In genomic region chr10:96637709-96638108, GRCh38 we compare ENCODE assay signal across 22 cellular contexts.
"Had no signal": no experiment of that assay in that cellular context is flagged by ENCODE, and none has a peak within 500 bp of the region (broad histone marks: within the 10 kb centered on the region; RNA-seq: fewer than 3 reads in every experiment).

No MANE protein-coding gene starts in this region.

- H3K4me3 Mint-ChIP-seq: activated CD4-positive, alpha-beta memory T cell treated with anti-CD3 and anti-CD28 coated beads for 36 hours; activated CD4-positive, alpha-beta T cell treated with anti-CD3 and anti-CD28 coated beads, Interleukin-2, amount 10 ng/mL, durations not matched to agents 7 days and 5 days; activated T-cell treated with anti-CD3 and anti-CD28 coated beads, Interleukin-2, amount 50 U/mL, for 4 hours; brain; central memory CD8-positive, alpha-beta T cell had no signal

- H3K9me3 Mint-ChIP-seq: activated CD4-positive, alpha-beta memory T cell treated with anti-CD3 and anti-CD28 coated beads for 36 hours; activated CD4-positive, alpha-beta T cell treated with anti-CD3 and anti-CD28 coated beads, Interleukin-2, amount 10 ng/mL, durations not matched to agents 7 days and 5 days; activated naive CD4-positive, alpha-beta T cell treated with anti-CD3 and anti-CD28 coated beads, Interleukin-2, amount 50 U/mL, for 72 hours; activated T-cell treated with anti-CD3 and anti-CD28 coated beads, Interleukin-2, amount 50 U/mL, for 4 hours; central memory CD8-positive, alpha-beta T cell had no signal

- H3K27ac Mint-ChIP-seq: activated CD4-positive, alpha-beta memory T cell treated with anti-CD3 and anti-CD28 coated beads for 36 hours; activated CD4-positive, alpha-beta T cell treated with anti-CD3 and anti-CD28 coated beads, Interleukin-2, amount 10 ng/mL, durations not matched to agents 7 days and 5 days had no signal

- DNase-seq: activated CD4-positive, alpha-beta memory T cell treated with anti-CD3 and anti-CD28 coated beads for 36 hours; activated CD4-positive, alpha-beta T cell treated with anti-CD3 and anti-CD28 coated beads, Interleukin-2, amount 10 ng/mL, durations not matched to agents 7 days and 5 days; activated CD4-positive, CD25-positive, alpha-beta regulatory T cell; activated CD8-positive, alpha-beta memory T cell treated with anti-CD3 and anti-CD28 coated beads for 24 hours; activated effector memory CD4-positive, alpha-beta T cell treated with anti-CD3 and anti-CD28 coated beads, Interleukin-2, amount 50 U/mL, for 16 hours; activated naive CD4-positive, alpha-beta T cell treated with Interleukin-2 at 50 U/mL for 16 hours; activated T-cell treated with anti-CD3 and anti-CD28 coated beads, Interleukin-2, amount 50 U/mL, for 4 hours; amygdala; Kasumi-1; NCI-H1105 treated with DMSO at 0.1 percent for 48 hours; NCI-H1436 treated with DMSO at 0.1 percent for 48 hours; NCI-H187 treated with DMSO at 0.1 percent for 48 hours; NCI-H2081 treated with DMSO at 0.1 percent for 48 hours; NCI-H446 treated with DMSO at 0.1 percent for 48 hours; NCI-H526; NCI-H82; SIG-M5; T-helper 2 cell; T1000 had no signal

- H3K36me3 Mint-ChIP-seq: activated CD4-positive, alpha-beta memory T cell treated with anti-CD3 and anti-CD28 coated beads for 36 hours; activated naive CD4-positive, alpha-beta T cell treated with anti-CD3 and anti-CD28 coated beads, Interleukin-2, amount 50 U/mL, for 72 hours; brain had no signal

- H3K27me3 Mint-ChIP-seq: activated CD4-positive, alpha-beta memory T cell treated with anti-CD3 and anti-CD28 coated beads for 36 hours; central memory CD8-positive, alpha-beta T cell had no signal

- ATAC-seq: activated naive CD4-positive, alpha-beta T cell treated with anti-CD3 and anti-CD28 coated beads, Interleukin-2, amount 50 U/mL, for 72 hours; activated T-cell treated with anti-CD3 and anti-CD28 coated beads, Interleukin-2, amount 50 U/mL, for 4 hours had no signal

- H3K4me1 Mint-ChIP-seq: central memory CD8-positive, alpha-beta T cell had no signal
